ENCODE assay signal across 7 cellular contexts in the genomic region with DNA sequence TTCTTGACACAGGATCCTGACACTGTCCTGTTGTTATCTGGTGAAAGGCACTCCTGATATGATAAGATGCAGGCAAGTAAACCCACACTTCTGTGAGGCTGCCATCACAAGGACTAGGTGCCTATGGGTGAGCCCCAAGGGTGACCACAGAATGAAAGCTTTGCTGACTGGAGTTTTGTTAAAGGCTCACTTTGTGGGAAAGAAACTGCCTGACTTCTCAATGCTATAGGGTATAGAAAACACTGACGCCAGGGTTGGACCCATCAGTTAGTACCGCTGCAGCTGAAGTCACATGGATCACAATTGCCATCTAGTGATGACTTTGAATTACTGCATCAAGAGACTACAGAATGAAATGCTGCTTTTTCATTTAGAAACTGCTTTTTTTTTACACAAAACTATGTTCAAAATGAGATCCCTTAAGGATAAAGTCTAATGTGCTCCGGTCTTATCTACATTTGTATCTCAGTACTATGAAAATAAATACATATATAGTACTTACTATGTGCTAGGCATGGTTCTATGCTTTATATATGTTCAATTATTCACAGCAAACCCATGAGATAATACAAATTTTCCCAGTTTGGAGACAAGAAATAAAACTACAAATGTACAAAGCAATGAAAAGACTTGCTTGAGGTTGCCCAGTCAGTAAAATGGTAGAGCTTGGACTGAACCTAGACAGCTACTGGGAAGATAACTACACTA.
DNase-seq lines count a peak whose midpoint lies in the region; ATAC-seq and TF ChIP-seq lines count a peak whose summit lies in the region.

No MANE protein-coding gene starts in this region.

- no peak overlapping the region for H3K4me3 Mint-ChIP-seq in activated naive CD8-positive, alpha-beta T cell treated with anti-CD3 and anti-CD28 coated beads for 36 hours

- peak; percentile 92 for ATAC-seq in GM19023 (IDR thresholded peaks at IDR 0.05; ENCODE audit: unreplicated experiment)
- peak; percentile 88 for ATAC-seq in HG03135 (IDR thresholded peaks at IDR 0.05; ENCODE audit: unreplicated experiment)
- peak; percentile 87 for ATAC-seq in sciatic nerve

- H3K27ac ChIP-seq in DOHH2 (ENCODE audit: low read depth, low read length) (no peak overlapping the region), left ventricle myocardium inferior (replicated peaks) (no peak overlapping the region)

- TF ChIP-seq CTCF in DOHH2 (IDR thresholded peaks at IDR 0.05; ENCODE audit: low read depth, low read length, poor library complexity, severe bottlenecking) = peak; percentile 71
- TF ChIP-seq CTCF in left ventricle myocardium inferior (IDR thresholded peaks at IDR 0.05; ENCODE audit: borderline replicate concordance) = peak; percentile 85

- H3K4me2 ChIP-seq in DOHH2 (ENCODE audit: low read length) = no peak overlapping the region

- peaks cover 17% of the 10 kb centered on the region for H3K27me3 Mint-ChIP-seq in activated naive CD8-positive, alpha-beta T cell treated with anti-CD3 and anti-CD28 coated beads for 36 hours

- H3F3A ChIP-seq in DOHH2 (ENCODE audit: control insufficient read depth, insufficient read depth) = no peaks in the 10 kb centered on the region

- no peaks in the 10 kb centered on the region for H3K36me3 Mint-ChIP-seq in activated naive CD8-positive, alpha-beta T cell treated with anti-CD3 and anti-CD28 coated beads for 36 hours

- H3K27me3 ChIP-seq in DOHH2 (ENCODE audit: control insufficient read depth, low read length) = peaks cover 15% of the 10 kb centered on the region
- H3K27me3 ChIP-seq in left ventricle myocardium inferior (ENCODE audit: low read depth) = no peaks in the 10 kb centered on the region

- DNase-seq in NCI-H526 (lab: John Stamatoyannopoulos, UW) (peak; percentile 24 to 54), left ventricle myocardium inferior (no peak), sciatic nerve (ENCODE audit: low spot score) (no peak)
- peak; percentile 1 for DNase-seq in activated naive CD8-positive, alpha-beta T cell treated with anti-CD3 and anti-CD28 coated beads for 36 hours

- no peaks in the 10 kb centered on the region for H3K36me3 ChIP-seq in DOHH2 (ENCODE audit: control insufficient read depth, low read length)
- H3K36me3 ChIP-seq in left ventricle myocardium inferior = no peaks in the 10 kb centered on the region

- H3K9me3 ChIP-seq in DOHH2 (ENCODE audit: control insufficient read depth, insufficient read depth, low read length) (no peaks in the 10 kb centered on the region), left ventricle myocardium inferior (replicated peaks) (no peaks in the 10 kb centered on the region)

- H3K9me3 Mint-ChIP-seq in activated naive CD8-positive, alpha-beta T cell treated with anti-CD3 and anti-CD28 coated beads for 36 hours = no peaks in the 10 kb centered on the region

- no peak overlapping the region for H3K4me3 ChIP-seq in DOHH2 (ENCODE audit: low read length)
- no peak overlapping the region for H3K4me3 ChIP-seq in left ventricle myocardium inferior

- H4K20me1 ChIP-seq in DOHH2 (ENCODE audit: control insufficient read depth, insufficient read depth, low read depth, low read length) = no peaks in the 10 kb centered on the region

- H3K79me2 ChIP-seq in DOHH2 (ENCODE audit: control insufficient read depth, low read length) = no peaks in the 10 kb centered on the region

- intact Hi-C loops in left ventricle myocardium inferior (cut with micrococcal nuclease) (loop anchor here (10.0 kb wide), 1 partner anchor 729 kb away; no protein-coding TSS in a partner anchor), sciatic nerve (cut with DNase I) (no loop called here)

- no peaks in the 10 kb centered on the region for H3K4me1 ChIP-seq in DOHH2 (ENCODE audit: control insufficient read depth, low read length)
- H3K4me1 ChIP-seq in left ventricle myocardium inferior = peaks cover 14% of the 10 kb centered on the region

- no peak overlapping the region for H3K27ac Mint-ChIP-seq in activated naive CD8-positive, alpha-beta T cell treated with anti-CD3 and anti-CD28 coated beads for 36 hours

- no peaks in the 10 kb centered on the region for H3K4me1 Mint-ChIP-seq in activated naive CD8-positive, alpha-beta T cell treated with anti-CD3 and anti-CD28 coated beads for 36 hours

- H3K9me2 ChIP-seq in DOHH2 (replicated peaks; ENCODE audit: control insufficient read depth, low read length) = no peaks in the 10 kb centered on the region

Comparison
In these comparisons a context has a peak if more than half of its experiments do, and no peak if none do; other contexts are left out.
1. DNase-seq: peak in NCI-H526 (2 of 2) and activated naive CD8-positive, alpha-beta T cell treated with anti-CD3 and anti-CD28 coated beads for 36 hours (single experiment); none in left ventricle myocardium inferior (single experiment) and sciatic nerve (single experiment).
2. Peak in every context shown above with its lines, with median percentiles within 50 percentile points of each other: ATAC-seq.